ENCODE assay signal across 1 cellular context in genomic region chr6:4894049-4894448, GRCh38.
TF ChIP-seq lines count a peak whose summit lies in the region.

No MANE protein-coding gene starts in this region.

TF ChIP-seq in WTC11, 78 proteins besides CTCF, POLR2A, EP300 and RAD21 (continued from another document):
- TF ChIP-seq ZNF532 (CRISPR knock-in tag; IDR thresholded peaks at IDR 0.05; ENCODE audit: borderline replicate concordance) (no peak), ATF6 (CRISPR knock-in tag; IDR thresholded peaks at IDR 0.05) (no peak), ZNF263 (CRISPR knock-in tag; IDR thresholded peaks at IDR 0.05; ENCODE audit: low read depth) (no peak), E2F5 (CRISPR knock-in tag; IDR thresholded peaks at IDR 0.05) (no peak), HMGA2 (CRISPR knock-in tag; IDR thresholded peaks at IDR 0.05) (no peak), FOXP1 (CRISPR knock-in tag; IDR thresholded peaks at IDR 0.05; ENCODE audit: borderline replicate concordance) (no peak), IRF2 (CRISPR knock-in tag; IDR thresholded peaks at IDR 0.05; ENCODE audit: borderline replicate concordance, low read depth) (no peak), GABPB1 (CRISPR knock-in tag; IDR thresholded peaks at IDR 0.05) (no peak), TP53 (CRISPR knock-in tag; IDR thresholded peaks at IDR 0.05) (no peak)
- TF ChIP-seq, protein P1, sequence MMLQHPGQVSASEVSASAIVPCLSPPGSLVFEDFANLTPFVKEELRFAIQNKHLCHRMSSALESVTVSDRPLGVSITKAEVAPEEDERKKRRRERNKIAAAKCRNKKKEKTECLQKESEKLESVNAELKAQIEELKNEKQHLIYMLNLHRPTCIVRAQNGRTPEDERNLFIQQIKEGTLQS (CRISPR knock-in tag; conservative IDR thresholded peaks at IDR 0.05): no peak
